15 cellular contexts compared by ENCODE assay signal in the genomic region with DNA sequence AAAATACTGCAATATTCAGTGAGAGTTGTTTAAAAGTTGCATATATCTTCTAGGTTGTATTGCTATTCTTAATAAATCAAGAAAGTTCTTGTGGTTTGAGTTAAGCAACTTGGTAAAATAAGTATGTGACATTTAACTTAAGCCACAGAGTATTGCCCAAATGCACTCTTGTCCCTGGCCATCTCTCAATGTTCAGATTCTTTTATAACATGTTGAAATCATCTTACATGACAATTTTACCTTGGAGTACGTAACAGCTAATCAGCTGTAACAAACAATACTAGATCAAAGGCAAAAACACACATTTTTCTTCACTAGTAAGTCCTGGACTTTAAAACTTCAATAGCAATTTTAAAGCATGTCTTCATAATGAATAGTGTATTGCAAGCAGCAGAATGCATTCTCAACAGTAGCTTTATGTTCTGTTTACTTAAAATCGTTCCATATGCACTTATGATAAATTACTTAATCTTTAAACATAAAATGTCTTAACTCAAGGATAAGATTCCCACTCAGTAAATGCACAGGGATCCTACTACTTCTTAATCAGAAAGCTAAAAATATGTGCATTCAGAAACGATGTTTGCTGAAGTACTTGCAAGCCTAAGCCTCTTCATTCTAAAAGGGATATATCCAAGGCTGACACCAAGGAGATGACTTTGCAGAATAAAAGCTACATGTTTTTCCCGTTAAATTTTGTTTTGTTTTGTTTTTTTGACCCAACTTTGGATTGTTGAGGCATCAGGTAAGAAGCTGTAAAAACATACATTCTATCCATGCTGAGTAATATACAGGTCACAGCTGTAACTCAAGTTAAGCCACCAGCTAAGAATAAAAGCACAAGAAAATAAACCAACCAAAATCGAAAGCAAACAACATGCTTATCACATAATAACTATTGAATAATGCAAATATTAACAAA.
DNase-seq lines count a peak whose midpoint lies in the region; ATAC-seq and TF ChIP-seq lines count a peak whose summit lies in the region.
"Had no signal": no experiment of that assay in that cellular context is flagged by ENCODE, and none has a peak within 500 bp of the region (broad histone marks: within the 10 kb centered on the region; RNA-seq: fewer than 3 reads in every experiment).

No MANE protein-coding gene starts in this region.

- no peaks in the 10 kb centered on the region for H3K4me1 Mint-ChIP-seq in T-cell
- H3K4me1 Mint-ChIP-seq: activated T-helper 17 cell treated with anti-CD3 and anti-CD28 coated beads, Interleukin-2, amount 50 U/mL, for 72 hours had no signal

- no peak for DNase-seq in Right ventricle myocardium superior
- DNase-seq in cardiac septum (ENCODE audit: low spot score): no peak
- DNase-seq in mammary epithelial cell: no peak
- peak; percentile 26 for DNase-seq in iris pigment epithelial cell (ENCODE audit: low read depth)
- DNase-seq in thoracic aorta (ENCODE audit: low spot score): no peak
- no peak for DNase-seq in hepatic stellate cell (ENCODE audit: low spot score)
- no peak for DNase-seq in T-cell
- DNase-seq: activated CD4-positive, alpha-beta memory T cell treated with anti-CD3 and anti-CD28 coated beads for 36 hours; NCI-H226; Peyer's patch; upper lobe of right lung had no signal

- H3K79me2 ChIP-seq in mammary epithelial cell (ENCODE audit: insufficient read depth, low read length): no peaks in the 10 kb centered on the region

- CTCF ChIA-PET in mammary epithelial cell (lab: Charles Lee; ENCODE audit: low non-redundant PET): interaction anchor here (0.6 to 0.7 kb wide), 2 partner anchors 53 to 1645 kb away, joined by 5 read pairs; no protein-coding TSS in a partner anchor
- CTCF ChIA-PET in T-cell (lab: Charles Lee): interaction anchor here in 1 of 2 donors (0.6 kb wide), 1 partner anchor 49 kb away, joined by 3 read pairs; no protein-coding TSS in a partner anchor

- whole genome bisulfite sequencing in mammary epithelial cell (ENCODE audit: low coverage, missing lambda C conversion rate): 29% methylated on average over 5 of the region's 5 CpGs

- in situ Hi-C loops in mammary epithelial cell (cut with MboI; ENCODE audit: low sequenced_read_pairs in 2 of 2): no loop called here

- H4K20me1 ChIP-seq in mammary epithelial cell (ENCODE audit: insufficient read depth, low read length): no peaks in the 10 kb centered on the region

- POLR2A ChIA-PET in T-cell (lab: Charles Lee): interaction anchor here in 1 of 2 donors (0.6 kb wide), 1 partner anchor 185 kb away, joined by 3 read pairs; no protein-coding TSS in a partner anchor

- H3K4me2 ChIP-seq in mammary epithelial cell (ENCODE audit: insufficient read depth, low read depth, low read length): peak overlapping the region; percentile 67

- no peak overlapping the region for H3K9ac ChIP-seq in mammary epithelial cell (ENCODE audit: insufficient read depth, low read length)

- H3K4me3 ChIP-seq in mammary epithelial cell (replicated peaks in 1 of 3; ENCODE audit: insufficient read depth in 1 of 3, low read depth in 2 of 3, low read length in 3 of 3) (peak overlapping the region in 1 of 3 experiments; percentile 31), thoracic aorta (peak overlapping the region; percentile 38)
- H3K4me3 ChIP-seq: cardiac muscle cell, Peyer's patch, upper lobe of right lung had no signal

- H3K9me3 ChIP-seq in mammary epithelial cell (replicated peaks; ENCODE audit: insufficient read depth, low read length) (no peaks in the 10 kb centered on the region), thoracic aorta (no peaks in the 10 kb centered on the region)
- H3K9me3 ChIP-seq: Peyer's patch, upper lobe of right lung had no signal

- no peak for TF ChIP-seq CTCF in mammary epithelial cell (conservative IDR thresholded peaks at IDR 0.05 in 1 of 2, IDR thresholded peaks at IDR 0.05 in 1 of 2; ENCODE audit: extremely low read depth in 1 of 2, insufficient read depth in 1 of 2, low read depth in 1 of 2, low read length in 2 of 2)
- no peak for TF ChIP-seq CTCF in thoracic aorta (IDR thresholded peaks at IDR 0.05)

- ATAC-seq in Right ventricle myocardium superior (ENCODE audit: poor library complexity): peak; percentile 4
- no peak for ATAC-seq in thoracic aorta (ENCODE audit: insufficient number of reproducible peaks, low FRiP score, low read depth)
- ATAC-seq in T-cell (replicated peaks in 1 of 4): no peak
- ATAC-seq in HG03439 (IDR thresholded peaks at IDR 0.05; ENCODE audit: unreplicated experiment): no peak
- ATAC-seq: activated T-helper 17 cell treated with anti-CD3 and anti-CD28 coated beads, Interleukin-2, amount 50 U/mL, for 72 hours had no signal

- peaks cover 0 to 3% of the 10 kb centered on the region in 2 donors for H3K27me3 Mint-ChIP-seq in T-cell
- H3K27me3 Mint-ChIP-seq: activated CD4-positive, alpha-beta memory T cell treated with anti-CD3 and anti-CD28 coated beads for 36 hours had no signal

- no peaks in the 10 kb centered on the region for H3K36me3 Mint-ChIP-seq in T-cell
- H3K36me3 Mint-ChIP-seq: activated CD4-positive, alpha-beta memory T cell treated with anti-CD3 and anti-CD28 coated beads for 36 hours had no signal

- peaks cover 6% of the 10 kb centered on the region for H3K4me1 ChIP-seq in mammary epithelial cell (ENCODE audit: insufficient read depth, low read length)
- peaks cover 0 to 13% of the 10 kb centered on the region in 2 donors for H3K4me1 ChIP-seq in thoracic aorta (ENCODE audit: control insufficient read depth in 1 of 2, low read depth in 2 of 2)
- H3K4me1 ChIP-seq: Peyer's patch had no signal

- intact Hi-C loops in Right ventricle myocardium superior (cut with DNase I) (loop anchor here (5.0 to 10.0 kb wide), 3 partner anchors 48 to 1045 kb away; no protein-coding TSS in a partner anchor), cardiac septum (cut with DNase I) (loop anchor here (5.0 kb wide), 3 partner anchors 48 to 1048 kb away; no protein-coding TSS in a partner anchor), mammary epithelial cell (cut with micrococcal nuclease) (loop anchor here (1.0 to 5.0 kb wide), 5 partner anchors 47 to 1048 kb away; no protein-coding TSS in a partner anchor)

- H3K27me3 ChIP-seq in mammary epithelial cell (ENCODE audit: insufficient read depth, low read length) (peaks cover 3% of the 10 kb centered on the region), thoracic aorta (replicated peaks; ENCODE audit: insufficient read depth) (no peaks in the 10 kb centered on the region)
- H3K27me3 ChIP-seq: cardiac muscle cell, Peyer's patch, upper lobe of right lung had no signal

- H3K27ac Mint-ChIP-seq in T-cell: no peak overlapping the region
- H3K27ac Mint-ChIP-seq: activated CD4-positive, alpha-beta memory T cell treated with anti-CD3 and anti-CD28 coated beads for 36 hours; activated T-helper 17 cell treated with anti-CD3 and anti-CD28 coated beads, Interleukin-2, amount 50 U/mL, for 72 hours had no signal

- BruUV-seq in mammary epithelial cell (replicated peaks; lab: Mats Ljungman, UMichigan): no TSS peak

- H3K36me3 ChIP-seq in mammary epithelial cell (ENCODE audit: insufficient read depth, low read length) (no peaks in the 10 kb centered on the region), thoracic aorta (no peaks in the 10 kb centered on the region)
- H3K36me3 ChIP-seq: cardiac muscle cell, Peyer's patch, upper lobe of right lung had no signal

- no peak overlapping the region for H3K4me3 Mint-ChIP-seq in T-cell
- H3K4me3 Mint-ChIP-seq: activated CD4-positive, alpha-beta memory T cell treated with anti-CD3 and anti-CD28 coated beads for 36 hours; activated T-helper 17 cell treated with anti-CD3 and anti-CD28 coated beads, Interleukin-2, amount 50 U/mL, for 72 hours had no signal

- H3K9me3 Mint-ChIP-seq in T-cell: no peaks in the 10 kb centered on the region
- H3K9me3 Mint-ChIP-seq: activated CD4-positive, alpha-beta memory T cell treated with anti-CD3 and anti-CD28 coated beads for 36 hours; activated T-helper 17 cell treated with anti-CD3 and anti-CD28 coated beads, Interleukin-2, amount 50 U/mL, for 72 hours had no signal

- peak overlapping the region; percentile 57 for H2AFZ ChIP-seq in mammary epithelial cell (ENCODE audit: low read depth, low read length)

- H3K27ac ChIP-seq in mammary epithelial cell (ENCODE audit: insufficient read depth, low read depth, low read length) (no peak overlapping the region), thoracic aorta (no peak overlapping the region)
- H3K27ac ChIP-seq: cardiac muscle cell, epithelial cell of prostate, Peyer's patch, upper lobe of right lung had no signal

- dilution Hi-C loops in mammary epithelial cell (cut with HindIII; ENCODE audit: low sequenced_read_pairs): no loop called here
